ENCODE assay signal across 34 cellular contexts in the genomic region with DNA sequence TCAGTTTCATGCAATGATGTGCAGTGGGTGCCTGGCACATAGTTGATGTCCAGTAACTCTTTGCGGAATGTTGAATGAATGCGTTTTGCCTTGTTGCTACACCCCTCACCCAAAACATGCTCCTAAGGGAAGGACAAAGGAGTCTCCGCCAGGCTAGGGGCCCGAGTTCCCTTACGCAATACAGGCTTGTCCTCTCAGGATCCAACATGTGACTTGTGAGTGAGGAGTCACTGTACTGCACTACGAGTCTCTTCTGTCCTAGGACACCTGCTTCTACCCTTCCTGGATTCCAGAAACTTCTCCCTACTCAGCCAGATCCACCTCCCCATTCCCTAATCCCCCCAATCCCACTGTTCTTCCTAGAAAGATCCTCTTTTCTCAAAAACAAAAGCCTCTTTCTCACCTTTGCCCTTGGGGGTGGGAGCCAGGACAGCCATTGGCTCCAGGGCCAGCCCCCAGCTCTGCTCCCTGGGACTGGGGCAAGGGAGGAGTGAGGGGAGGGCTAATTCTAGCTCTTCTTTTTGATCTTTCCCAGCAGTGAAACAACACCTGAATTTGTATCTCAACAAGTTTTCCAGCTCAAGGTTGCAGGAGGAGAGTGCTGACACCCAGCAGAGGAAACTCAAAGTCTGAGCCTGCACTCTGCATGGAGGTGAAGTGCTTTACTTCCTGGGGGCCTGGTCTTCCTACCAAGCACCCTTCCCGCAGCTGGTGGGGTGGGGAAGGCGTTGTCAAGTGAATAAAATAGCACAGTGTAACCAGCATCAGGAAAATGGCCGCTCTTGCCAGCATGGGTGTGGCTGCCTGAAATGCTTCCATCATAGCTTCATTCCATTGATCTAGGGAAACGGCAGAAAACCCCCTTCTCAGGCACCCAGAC. TPM values are rescaled to one million over a fixed set of nuclear protein-coding genes. Genes with fewer than 3 reads are reported as not detected.
A peak's percentile ranks its signal among the peaks of the same experiment; 100 is the strongest.
DNase-seq lines count a peak whose midpoint lies in the region; ATAC-seq and TF ChIP-seq lines count a peak whose summit lies in the region.
"Had no signal": no experiment of that assay in that cellular context is flagged by ENCODE, and none has a peak within 500 bp of the region (broad histone marks: within the 10 kb centered on the region; RNA-seq: fewer than 3 reads in every experiment).

No MANE protein-coding gene starts in this region.

- H3K27ac Mint-ChIP-seq in activated naive CD4-positive, alpha-beta T cell treated with anti-CD3 and anti-CD28 coated beads, Interleukin-2, amount 10 ng/mL, durations not matched to agents 7 days and 5 days: peak overlapping the region; percentile 77
- H3K27ac Mint-ChIP-seq in activated CD8-positive, alpha-beta T cell treated with anti-CD3 and anti-CD28 coated beads for 36 hours: peak overlapping the region; percentile 23
- peak overlapping the region; percentile 62 for H3K27ac Mint-ChIP-seq in neural progenitor cell

- H3K27ac ChIP-seq in neural progenitor cell: peak overlapping the region; percentile 38
- H3K27ac ChIP-seq: breast epithelium, coronary artery, foreskin keratinocyte, hepatocyte, pancreas, tibial artery had no signal

- H3F3A ChIP-seq in neural progenitor cell (ENCODE audit: low read depth): peaks cover 25% of the 10 kb centered on the region

- H4K20me1 ChIP-seq in neural progenitor cell (ENCODE audit: low read depth): no peaks in the 10 kb centered on the region

- intact Hi-C loops in activated CD8-positive, alpha-beta T cell treated with anti-CD3 and anti-CD28 coated beads for 36 hours (cut with micrococcal nuclease): no loop called here

- no peaks in the 10 kb centered on the region for H3K9me3 Mint-ChIP-seq in activated naive CD4-positive, alpha-beta T cell treated with anti-CD3 and anti-CD28 coated beads, Interleukin-2, amount 10 ng/mL, durations not matched to agents 7 days and 5 days
- no peaks in the 10 kb centered on the region for H3K9me3 Mint-ChIP-seq in activated CD8-positive, alpha-beta T cell treated with anti-CD3 and anti-CD28 coated beads for 36 hours
- no peaks in the 10 kb centered on the region for H3K9me3 Mint-ChIP-seq in neural progenitor cell
- H3K9me3 Mint-ChIP-seq: effector memory CD8-positive, alpha-beta T cell; IgD-negative memory B cell; naive B cell; stimulated activated naive CD8-positive, alpha-beta T cell treated with anti-CD3 and anti-CD28 coated beads, Interleukin-15, Interleukin-2, amounts not matched to agents 100 ng/mL and 50 ng/mL, for 24 hours had no signal

- H3K36me3 Mint-ChIP-seq in activated naive CD4-positive, alpha-beta T cell treated with anti-CD3 and anti-CD28 coated beads, Interleukin-2, amount 10 ng/mL, durations not matched to agents 7 days and 5 days: no peaks in the 10 kb centered on the region
- no peaks in the 10 kb centered on the region for H3K36me3 Mint-ChIP-seq in activated CD8-positive, alpha-beta T cell treated with anti-CD3 and anti-CD28 coated beads for 36 hours (ENCODE audit: low read depth)
- H3K36me3 Mint-ChIP-seq in neural progenitor cell: no peaks in the 10 kb centered on the region
- H3K36me3 Mint-ChIP-seq: IgD-negative memory B cell, naive B cell had no signal

- H3K4me2 ChIP-seq in neural progenitor cell: peak overlapping the region; percentile 66
- H3K4me2 ChIP-seq: hepatocyte had no signal

- peaks cover 58% of the 10 kb centered on the region for H3K4me1 Mint-ChIP-seq in activated naive CD4-positive, alpha-beta T cell treated with anti-CD3 and anti-CD28 coated beads, Interleukin-2, amount 10 ng/mL, durations not matched to agents 7 days and 5 days
- H3K4me1 Mint-ChIP-seq in activated CD8-positive, alpha-beta T cell treated with anti-CD3 and anti-CD28 coated beads for 36 hours (ENCODE audit: low read depth): peaks cover 37% of the 10 kb centered on the region
- peaks cover 45% of the 10 kb centered on the region for H3K4me1 Mint-ChIP-seq in neural progenitor cell

- POLR2A ChIA-PET in activated CD8-positive, alpha-beta T cell treated with anti-CD3 and anti-CD28 coated beads for 36 hours (lab: Charles Lee): interaction anchor here (1.0 to 1.5 kb wide), 2 partner anchors 8 to 83 kb away, joined by 3 read pairs; no protein-coding TSS in a partner anchor

- H3K4me1 ChIP-seq in neural progenitor cell: peaks cover 38% of the 10 kb centered on the region
- H3K4me1 ChIP-seq: breast epithelium had no signal

- no peak overlapping the region for H3K4me3 Mint-ChIP-seq in activated naive CD4-positive, alpha-beta T cell treated with anti-CD3 and anti-CD28 coated beads, Interleukin-2, amount 10 ng/mL, durations not matched to agents 7 days and 5 days
- no peak overlapping the region for H3K4me3 Mint-ChIP-seq in activated CD8-positive, alpha-beta T cell treated with anti-CD3 and anti-CD28 coated beads for 36 hours
- H3K4me3 Mint-ChIP-seq in neural progenitor cell: no peak overlapping the region
- H3K4me3 Mint-ChIP-seq: effector memory CD8-positive, alpha-beta T cell; IgD-negative memory B cell; naive B cell; stimulated activated naive CD8-positive, alpha-beta T cell treated with anti-CD3 and anti-CD28 coated beads, Interleukin-15, Interleukin-2, amounts not matched to agents 100 ng/mL and 50 ng/mL, for 24 hours had no signal

- no peaks in the 10 kb centered on the region for H3K27me3 ChIP-seq in neural progenitor cell
- H3K27me3 ChIP-seq: breast epithelium, foreskin keratinocyte, hepatocyte, MG63, pancreas, tibial artery had no signal

- no peaks in the 10 kb centered on the region for H3K36me3 ChIP-seq in neural progenitor cell
- H3K36me3 ChIP-seq: breast epithelium, MG63, pancreas, tibial artery had no signal

- no peak overlapping the region for H2AFZ ChIP-seq in neural progenitor cell (replicated peaks)
- H2AFZ ChIP-seq: hepatocyte had no signal

- DNase-seq in activated naive CD4-positive, alpha-beta T cell treated with anti-CD3 and anti-CD28 coated beads, Interleukin-2, amount 10 ng/mL, durations not matched to agents 7 days and 5 days: no peak
- DNase-seq in activated naive CD4-positive, alpha-beta T cell treated with Interleukin-2 at 50 U/mL for 16 hours: no peak
- DNase-seq in HuH-7 (ENCODE audit: low spot score) (peak; percentile 36), neural progenitor cell (ENCODE audit: low spot score) (peak; percentile 64)
- no peak for DNase-seq in activated CD8-positive, alpha-beta T cell treated with anti-CD3 and anti-CD28 coated beads for 36 hours
- DNase-seq in stimulated activated naive CD4-positive, alpha-beta T cell treated with Interleukin-2 at 50 U/mL for 16 hours (lab: John Stamatoyannopoulos, UW): no peak
- DNase-seq: ACHN; activated CD8-positive, alpha-beta memory T cell treated with anti-CD3 and anti-CD28 coated beads, Interleukin-2, amount 50 U/mL, for 48 hours; activated gamma-delta T cell; DND-41; effector memory CD8-positive, alpha-beta T cell; foreskin keratinocyte; HCEC 1CT; left colon; mesenchymal stem cell; MG63; naive B cell; NCI-H2171; NCI-H524; NK-92 treated with Interleukin-12 subunit alpha and Interleukin-12 subunit beta, amount 100 ng/mL, for 24 hours; pancreas; SIG-M5; stimulated activated CD4-positive, alpha-beta T cell treated with anti-CD3 and anti-CD28 coated beads, Interleukin-12 subunit alpha, Interleukin-12 subunit beta, amount 100 ng/mL, for 4 hours; stimulated activated CD4-positive, alpha-beta T cell treated with anti-CD3 and anti-CD28 coated beads, Interleukin-4, amount 100 ng/mL, for 4 hours; SW 1271; tibial artery had no signal

- TF ChIP-seq CTCF in activated CD8-positive, alpha-beta T cell treated with anti-CD3 and anti-CD28 coated beads for 36 hours (IDR thresholded peaks at IDR 0.05): no peak
- no peak for TF ChIP-seq CTCF in neural progenitor cell (IDR thresholded peaks at IDR 0.05)

- no peak overlapping the region for H3K4me3 ChIP-seq in neural progenitor cell
- H3K4me3 ChIP-seq: breast epithelium, coronary artery, hepatocyte, MG63, pancreas, tibial artery had no signal

- ATAC-seq in activated CD8-positive, alpha-beta T cell treated with anti-CD3 and anti-CD28 coated beads for 36 hours: no peak
- ATAC-seq in HG03045 (IDR thresholded peaks at IDR 0.05; ENCODE audit: unreplicated experiment) (no peak), HG03442 (IDR thresholded peaks at IDR 0.05; ENCODE audit: unreplicated experiment) (no peak)
- ATAC-seq: effector memory CD8-positive, alpha-beta T cell; esophagus mucosa; foreskin keratinocyte; left colon; pancreas had no signal

- no peaks in the 10 kb centered on the region for H3K79me2 ChIP-seq in neural progenitor cell (ENCODE audit: low read depth)
- H3K79me2 ChIP-seq: hepatocyte had no signal

- CTCF ChIA-PET in activated naive CD4-positive, alpha-beta T cell treated with anti-CD3 and anti-CD28 coated beads, Interleukin-2, amount 10 ng/mL, durations not matched to agents 7 days and 5 days (lab: Charles Lee): interaction anchor here (1.0 to 6.4 kb wide), 6 partner anchors 12 to 114 kb away, joined by 3 to 44 read pairs (median 8); no protein-coding TSS in a partner anchor
- CTCF ChIA-PET in activated CD8-positive, alpha-beta T cell treated with anti-CD3 and anti-CD28 coated beads for 36 hours (lab: Charles Lee): interaction anchor here (0.9 to 4.0 kb wide), 6 partner anchors 13 to 158 kb away, joined by 3 to 31 read pairs (median 10); no protein-coding TSS in a partner anchor

- no peak overlapping the region for H3K9ac ChIP-seq in neural progenitor cell

- no peaks in the 10 kb centered on the region for H3K9me3 ChIP-seq in neural progenitor cell (ENCODE audit: low read depth)
- H3K9me3 ChIP-seq: breast epithelium, MG63, pancreas, tibial artery had no signal

- peaks cover 43% of the 10 kb centered on the region for H3K27me3 Mint-ChIP-seq in activated naive CD4-positive, alpha-beta T cell treated with anti-CD3 and anti-CD28 coated beads, Interleukin-2, amount 10 ng/mL, durations not matched to agents 7 days and 5 days
- peaks cover 3% of the 10 kb centered on the region for H3K27me3 Mint-ChIP-seq in activated CD8-positive, alpha-beta T cell treated with anti-CD3 and anti-CD28 coated beads for 36 hours
- H3K27me3 Mint-ChIP-seq in neural progenitor cell (ENCODE audit: insufficient read depth, low read depth): peaks cover 14% of the 10 kb centered on the region

RNA-seq across cellular contexts. Expression of a gene that starts 3.4 kb away (rescaled TPM):
- total RNA-seq in activated CD8-positive, alpha-beta T cell treated with anti-CD3 and anti-CD28 coated beads for 36 hours: under 1 TPM; 0.25 to 0.29 TPM
- total RNA-seq in neural progenitor cell (ENCODE audit: low replicate concordance): 6.8 and 9.6 TPM in 2 replicates

RNA-seq across cellular contexts. Expression of a gene that starts 25.7 kb away (rescaled TPM):
- total RNA-seq in activated CD8-positive, alpha-beta T cell treated with anti-CD3 and anti-CD28 coated beads for 36 hours: not detected
- not detected in 2 replicates for total RNA-seq in neural progenitor cell (ENCODE audit: low replicate concordance)
- total RNA-seq: breast epithelium, esophagus mucosa, foreskin keratinocyte, hepatocyte, left colon, pancreas had no signal

RNA-seq across cellular contexts. Expression of a gene that starts 46.4 kb away (rescaled TPM):
- total RNA-seq in activated CD8-positive, alpha-beta T cell treated with anti-CD3 and anti-CD28 coated beads for 36 hours: 10 to 100 TPM; 11.7 to 12.7 TPM
- 0.62 TPM in 1 of 2 replicates, not detected in the other for total RNA-seq in neural progenitor cell (ENCODE audit: low replicate concordance)
- total RNA-seq: foreskin keratinocyte had no signal

RNA-seq across cellular contexts. Expression of a gene that starts 58.2 kb away (rescaled TPM):
- total RNA-seq in activated CD8-positive, alpha-beta T cell treated with anti-CD3 and anti-CD28 coated beads for 36 hours: 100 to 1,000 TPM; 272 to 275 TPM
- total RNA-seq in neural progenitor cell (ENCODE audit: low replicate concordance): 113 and 153 TPM in 2 replicates

RNA-seq across cellular contexts. Expression of a gene that starts 58.3 kb away (rescaled TPM):
- 10 to 100 TPM; 21.9 to 23.3 TPM for total RNA-seq in activated CD8-positive, alpha-beta T cell treated with anti-CD3 and anti-CD28 coated beads for 36 hours
- 10.8 and 19.9 TPM in 2 replicates for total RNA-seq in neural progenitor cell (ENCODE audit: low replicate concordance)

Comparison
In these comparisons a context has a peak if more than half of its experiments do, and no peak if none do; other contexts are left out.
1. DNase-seq: peak in HuH-7 (single experiment) and neural progenitor cell (single experiment); none in activated naive CD4-positive, alpha-beta T cell treated with anti-CD3 and anti-CD28 coated beads, Interleukin-2, amount 10 ng/mL, durations not matched to agents 7 days and 5 days (single experiment), activated naive CD4-positive, alpha-beta T cell treated with Interleukin-2 at 50 U/mL for 16 hours (single experiment), activated CD8-positive, alpha-beta T cell treated with anti-CD3 and anti-CD28 coated beads for 36 hours (single experiment) and stimulated activated naive CD4-positive, alpha-beta T cell treated with Interleukin-2 at 50 U/mL for 16 hours (single experiment).
2. H3K27ac Mint-ChIP-seq: peak in every context shown above with its lines; median percentile 77 in activated naive CD4-positive, alpha-beta T cell treated with anti-CD3 and anti-CD28 coated beads, Interleukin-2, amount 10 ng/mL, durations not matched to agents 7 days and 5 days; 62 in neural progenitor cell; 23 in activated CD8-positive, alpha-beta T cell treated with anti-CD3 and anti-CD28 coated beads for 36 hours.